In the genomic region with DNA sequence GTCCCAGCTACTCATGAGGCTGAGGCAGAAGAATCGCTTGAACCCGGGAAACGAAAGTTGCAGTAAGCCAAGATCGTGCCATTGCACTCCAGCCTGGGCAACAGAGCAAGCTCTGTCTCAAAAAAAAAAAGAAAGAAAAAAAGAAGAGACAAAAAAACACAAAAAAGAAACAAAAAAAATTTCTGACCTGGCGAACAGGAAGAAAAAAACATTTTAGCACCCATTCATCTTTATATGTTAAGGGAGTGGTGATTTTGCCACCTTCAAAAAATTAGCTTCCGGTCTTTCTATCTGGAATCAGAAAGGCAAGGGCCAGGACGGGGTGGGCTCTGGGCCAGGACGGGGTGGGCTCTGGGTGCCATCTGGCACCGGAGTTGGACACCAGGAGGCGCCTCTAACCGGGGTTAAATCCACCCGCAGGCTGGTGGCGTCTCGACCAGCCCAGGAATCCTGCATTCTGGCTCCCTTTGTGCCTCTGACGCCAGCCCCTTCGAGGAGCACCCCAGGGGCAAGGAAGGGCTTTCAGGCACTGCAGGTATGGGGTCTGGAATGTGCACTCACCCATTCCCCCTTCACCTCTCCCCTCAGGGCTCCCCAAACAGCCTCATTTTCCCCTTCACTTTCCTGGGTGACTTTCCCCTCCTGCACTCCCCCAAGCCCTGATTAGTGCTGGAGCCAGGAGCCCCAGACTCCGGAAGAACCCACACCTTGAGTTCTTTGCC, we compare ENCODE assay signal across 8 cellular contexts.
DNase-seq lines count a peak whose midpoint lies in the region; ATAC-seq and TF ChIP-seq lines count a peak whose summit lies in the region.

No MANE protein-coding gene starts in this region.

- TF ChIP-seq POLR2A in NB4 (IDR thresholded peaks at IDR 0.05; ENCODE audit: extremely low read depth, insufficient read length): no peak

- H3K27ac ChIP-seq in caudate nucleus (ENCODE audit: low read depth, low read length): no peak overlapping the region

- peak; percentile 79 to 82 for ATAC-seq in activated CD4-positive, CD25-positive, alpha-beta regulatory T cell treated with anti-CD3 and anti-CD28 coated beads, Interleukin-2, amount 50 U/mL, for 24 hours
- ATAC-seq in HG03520 (IDR thresholded peaks at IDR 0.05; ENCODE audit: unreplicated experiment): no peak

- TF ChIP-seq CTCF in NB4 (IDR thresholded peaks at IDR 0.05; ENCODE audit: low read depth, low read length): peak; percentile 53

- no peak overlapping the region for H3K4me3 ChIP-seq in NB4 (ENCODE audit: low read depth, low read length)

- DNase-seq in EL: peak; percentile 76
- DNase-seq in NB4 (ENCODE audit: low read depth): peak; percentile 72
- peak in 44 of 61 donors; percentile 4 to 55 (median 29) for DNase-seq in caudate nucleus (lab: John Stamatoyannopoulos, UW)
- DNase-seq in left kidney (ENCODE audit: low read depth, low spot score): peak; percentile 74
- DNase-seq in stimulated activated CD4-positive, alpha-beta T cell treated with anti-CD3 and anti-CD28 coated beads, Interleukin-4, amount 100 ng/mL, for 4 hours: peak; percentile 67 to 70
- DNase-seq in NCI-H187 (lab: John Stamatoyannopoulos, UW): no peak

Comparison
In these comparisons a context has a peak if more than half of its experiments do, and no peak if none do; other contexts are left out.
1. DNase-seq: peak in EL (single experiment), NB4 (single experiment), caudate nucleus (44 of 61), left kidney (single experiment) and stimulated activated CD4-positive, alpha-beta T cell treated with anti-CD3 and anti-CD28 coated beads, Interleukin-4, amount 100 ng/mL, for 4 hours (2 of 2); none in NCI-H187 (0 of 2).